ENCODE assay signal across 13 cellular contexts in the genomic region with DNA sequence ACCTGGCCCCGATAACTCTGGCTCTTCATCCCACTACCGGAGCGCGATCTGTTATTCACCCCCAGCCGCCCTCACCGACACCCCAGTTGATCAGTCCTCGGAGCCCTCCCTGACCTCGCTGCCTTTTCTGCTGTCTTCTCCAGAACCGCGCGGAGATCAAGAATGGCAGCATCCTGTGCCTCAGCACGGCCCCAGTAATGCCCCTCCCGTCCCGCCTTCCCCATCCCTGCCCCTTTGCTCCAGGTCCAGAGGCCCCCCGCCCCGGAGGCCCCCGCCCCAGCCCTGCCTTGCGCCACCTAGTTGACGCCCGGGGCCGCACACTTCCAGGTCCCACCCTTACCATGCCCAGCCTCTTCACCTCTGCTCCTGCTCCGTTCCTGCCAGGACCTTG. TPM values are rescaled to one million over a fixed set of nuclear protein-coding genes. Genes with fewer than 3 reads are reported as not detected.
DNase-seq lines count a peak whose midpoint lies in the region; ATAC-seq, FAIRE-seq and TF ChIP-seq lines count a peak whose summit lies in the region.
"Had no signal": no experiment of that assay in that cellular context is flagged by ENCODE, and none has a peak within 500 bp of the region (broad histone marks: within the 10 kb centered on the region; RNA-seq: fewer than 3 reads in every experiment).

No MANE protein-coding gene starts in this region.

- H3K4me3 ChIP-seq in GM06990 (replicated peaks; ENCODE audit: low read depth, low read length) (no peak overlapping the region), ovary (peak overlapping the region; percentile 4), sigmoid colon (no peak overlapping the region)
- H3K4me3 ChIP-seq: SJSA1 had no signal

- intact Hi-C loops in left ventricle myocardium superior (cut with micrococcal nuclease): no loop called here
- intact Hi-C loops in ovary (cut with DNase I): no loop called here
- intact Hi-C loops in sigmoid colon (cut with DNase I): no loop called here

- H3K9me3 ChIP-seq in ovary (no peaks in the 10 kb centered on the region), sigmoid colon (no peaks in the 10 kb centered on the region)
- H3K9me3 ChIP-seq: SJSA1 had no signal

- peaks cover 1% of the 10 kb centered on the region for H3K4me1 ChIP-seq in ovary (ENCODE audit: insufficient read depth)
- peaks cover 0 to 11% (median 10%) of the 10 kb centered on the region in 4 donors for H3K4me1 ChIP-seq in sigmoid colon
- H3K4me1 ChIP-seq: SJSA1 had no signal

- H3K27me3 ChIP-seq in GM06990 (replicated peaks; ENCODE audit: control insufficient read depth, insufficient read depth, low read length): no peaks in the 10 kb centered on the region
- H3K27me3 ChIP-seq in ovary: no peaks in the 10 kb centered on the region
- no peaks in the 10 kb centered on the region for H3K27me3 ChIP-seq in sigmoid colon
- H3K27me3 ChIP-seq: SJSA1 had no signal

- TF ChIP-seq CTCF in GM06990 (IDR thresholded peaks at IDR 0.05; ENCODE audit: insufficient read depth, low read length, poor library complexity, severe bottlenecking) (peak; percentile 2), RWPE1 (conservative IDR thresholded peaks at IDR 0.05; ENCODE audit: low read depth) (peak; percentile 58), ovary (IDR thresholded peaks at IDR 0.05) (no peak), sigmoid colon (IDR thresholded peaks at IDR 0.05) (no peak)

- POLR2A ChIA-PET in RWPE1 (lab: Yijun Ruan, JAX; ENCODE audit: low non-redundant PET): interaction anchor here (0.6 kb wide), 1 partner anchor 240 kb away, joined by 4 read pairs; no protein-coding TSS in a partner anchor

- TF ChIP-seq EP300 in ovary (IDR thresholded peaks at IDR 0.05) (no peak), sigmoid colon (IDR thresholded peaks at IDR 0.05) (no peak)

- FAIRE-seq in GM12891 (lab: Jason Lieb, UNC): no peak

- H3K36me3 ChIP-seq in GM06990 (ENCODE audit: control insufficient read depth, insufficient read depth, low read length) (peaks cover 67% of the 10 kb centered on the region), ovary (no peaks in the 10 kb centered on the region), sigmoid colon (peaks cover 25 to 47% (median 41%) of the 10 kb centered on the region in 4 donors)

- peak overlapping the region; percentile 92 for H3K27ac ChIP-seq in RWPE1
- H3K27ac ChIP-seq in ovary: no peak overlapping the region
- H3K27ac ChIP-seq in sigmoid colon: no peak overlapping the region
- H3K27ac ChIP-seq: SJSA1 had no signal

- CTCF ChIA-PET in RWPE1 (lab: Yijun Ruan, JAX): interaction anchor here (0.6 to 4.5 kb wide), 7 partner anchors 8 to 488 kb away, joined by 3 to 20 read pairs (median 4); partner anchors contain the start of gene NOL3

- no peak for DNase-seq in GM06990 (ENCODE audit: extremely low read depth, insufficient read length)
- peak; percentile 36 for DNase-seq in RWPE1 (ENCODE audit: low spot score)
- no peak for DNase-seq in left ventricle myocardium superior
- DNase-seq in ovary: peak in 2 of 5 donors; percentile 37 to 65
- DNase-seq in stimulated activated CD4-positive, alpha-beta T cell treated with anti-CD3 and anti-CD28 coated beads, Interleukin-4, amount 100 ng/mL, for 4 hours: no peak
- no peak for DNase-seq in sigmoid colon
- no peak for DNase-seq in NCI-H1092 treated with DMSO at 0.1 percent for 48 hours (lab: John Stamatoyannopoulos, UW)
- no peak for DNase-seq in GM12891 (ENCODE audit: insufficient read length, low spot score)
- DNase-seq: activated naive CD4-positive, alpha-beta T cell treated with anti-CD3 and anti-CD28 coated beads, Interleukin-2, amount 50 U/mL, for 16 hours; CD4-positive, alpha-beta T cell; effector CD8-positive, alpha-beta T cell; immature natural killer cell had no signal

- WGBS in ovary, 3 donors: 21 to 29% (median 23%) methylated on average over 21 to 22 of the region's 22 CpGs
- 18 to 56% methylated on average over 22 of the region's 22 CpGs for whole genome bisulfite sequencing in sigmoid colon, 2 donors

- ATAC-seq in left ventricle myocardium superior: peak; percentile 4

- TF ChIP-seq POLR2A in ovary (IDR thresholded peaks at IDR 0.05) (no peak), sigmoid colon (IDR thresholded peaks at IDR 0.05) (no peak), GM12891 (IDR thresholded peaks at IDR 0.05; ENCODE audit: low read depth, low read length) (no peak)

TF ChIP-seq in GM12891, 5 proteins besides CTCF, POLR2A, EP300 and RAD21:
- no peak for TF ChIP-seq SPI1 (IDR thresholded peaks at IDR 0.05; ENCODE audit: low read depth, low read length)
- TF ChIP-seq TAF1 (IDR thresholded peaks at IDR 0.05; ENCODE audit: low read depth, low read length): no peak
- no peak for TF ChIP-seq PAX5 (IDR thresholded peaks at IDR 0.05; ENCODE audit: insufficient read depth, low read length, severe bottlenecking)
- TF ChIP-seq POU2F2 (IDR thresholded peaks at IDR 0.05; ENCODE audit: low read depth, low read length): no peak
- TF ChIP-seq POLR2AphosphoS5 (IDR thresholded peaks at IDR 0.05; ENCODE audit: low read depth, low read length): no peak
TF ChIP-seq in GM12891: peak in this region for 0.

RNA-seq across cellular contexts. Expression of gene ELMO3, which starts 0.9 kb away (rescaled TPM):
- total RNA-seq in left ventricle myocardium superior (0.79 TPM), ovary (10 to 100 TPM in 1 of 7 donors, 1 to 10 TPM in 6; 1.1 to 14.8 (median 2.8) TPM), sigmoid colon (1 to 10 TPM in 2 of 4 donors, under 1 TPM in 2; 0.14 to 1.7 (median 1.1) TPM)
- polyA plus RNA-seq in ovary (1 to 10 TPM in 1 of 2 donors, not detected in 1; 1.2 TPM), sigmoid colon (10 to 100 TPM; 31.8 to 41.8 (median 35.1) TPM)
- 1.5 TPM for polyA plus RNA-seq in GM12891 (2012; ENCODE audit: low read depth, missing spikeins)
- polyA plus RNA-seq: immature natural killer cell had no signal

RNA-seq across cellular contexts. Expression of gene E2F4, which starts 7.8 kb away (rescaled TPM):
- total RNA-seq in left ventricle myocardium superior (35.7 TPM), ovary (10 to 100 TPM; 36.0 to 75.7 (median 52.9) TPM), sigmoid colon (10 to 100 TPM; 59.9 to 85.9 (median 76.0) TPM)
- polyA plus RNA-seq in ovary (10 to 100 TPM; 17.6 to 36.2 TPM), sigmoid colon (10 to 100 TPM; 40.0 to 71.0 (median 51.7) TPM)
- polyA plus RNA-seq in GM12891 (2012; ENCODE audit: low read depth, missing spikeins): 65.9 TPM

RNA-seq across cellular contexts. Expression of gene EXOC3L1, which starts 9.9 kb away (rescaled TPM):
- total RNA-seq in left ventricle myocardium superior (4.1 TPM), ovary (10 to 100 TPM in 4 of 7 donors, 1 to 10 TPM in 3; 6.1 to 33.0 (median 16.4) TPM), sigmoid colon (1 to 10 TPM; 1.1 to 4.4 (median 1.9) TPM)
- polyA plus RNA-seq in ovary (10 to 100 TPM in 1 of 2 donors, under 1 TPM in 1; 0.32 to 12.2 TPM), sigmoid colon (1 to 10 TPM; 2.5 to 8.4 (median 5.4) TPM)
- not detected for polyA plus RNA-seq in GM12891 (2012; ENCODE audit: low read depth, missing spikeins)
- total RNA-seq: CD4-positive, alpha-beta T cell; SJSA1 had no signal
- polyA plus RNA-seq: immature natural killer cell had no signal

RNA-seq across cellular contexts. Expression of gene MATCAP1, which starts 16.0 kb away (rescaled TPM):
- total RNA-seq in left ventricle myocardium superior: 12.4 TPM
- 10 to 100 TPM; 16.8 to 96.4 (median 65.7) TPM for total RNA-seq in ovary
- polyA plus RNA-seq in ovary: 10 to 100 TPM; 15.4 to 38.4 TPM
- total RNA-seq in sigmoid colon: 10 to 100 TPM in 1 of 4 donors, 1 to 10 TPM in 3; 6.6 to 22.2 (median 9.7) TPM
- polyA plus RNA-seq in sigmoid colon: 10 to 100 TPM in 1 of 3 donors, 1 to 10 TPM in 2; 3.0 to 30.3 (median 4.8) TPM
- 19.1 TPM for polyA plus RNA-seq in GM12891 (2012; ENCODE audit: low read depth, missing spikeins)

RNA-seq across cellular contexts. Expression of gene TMEM208, which starts 27.1 kb away (rescaled TPM):
- total RNA-seq in left ventricle myocardium superior: 11.7 TPM
- 10 to 100 TPM; 23.8 to 39.2 (median 32.1) TPM for total RNA-seq in ovary
- 10 to 100 TPM; 26.3 to 52.0 TPM for polyA plus RNA-seq in ovary
- total RNA-seq in sigmoid colon: 10 to 100 TPM; 15.3 to 31.4 (median 24.2) TPM
- 100 to 1,000 TPM in 1 of 3 donors, 10 to 100 TPM in 2; 33.0 to 109 (median 36.5) TPM for polyA plus RNA-seq in sigmoid colon
- polyA plus RNA-seq in GM12891 (2012; ENCODE audit: low read depth, missing spikeins): 35.4 TPM

Comparison
In these comparisons a context has a peak if more than half of its experiments do, and no peak if none do; other contexts are left out.
1. CTCF ChIP-seq: peak in GM06990 (single experiment) and RWPE1 (single experiment); none in ovary (0 of 3) and sigmoid colon (0 of 4).